ENCODE assay signal across 1 cellular context in the genomic region with DNA sequence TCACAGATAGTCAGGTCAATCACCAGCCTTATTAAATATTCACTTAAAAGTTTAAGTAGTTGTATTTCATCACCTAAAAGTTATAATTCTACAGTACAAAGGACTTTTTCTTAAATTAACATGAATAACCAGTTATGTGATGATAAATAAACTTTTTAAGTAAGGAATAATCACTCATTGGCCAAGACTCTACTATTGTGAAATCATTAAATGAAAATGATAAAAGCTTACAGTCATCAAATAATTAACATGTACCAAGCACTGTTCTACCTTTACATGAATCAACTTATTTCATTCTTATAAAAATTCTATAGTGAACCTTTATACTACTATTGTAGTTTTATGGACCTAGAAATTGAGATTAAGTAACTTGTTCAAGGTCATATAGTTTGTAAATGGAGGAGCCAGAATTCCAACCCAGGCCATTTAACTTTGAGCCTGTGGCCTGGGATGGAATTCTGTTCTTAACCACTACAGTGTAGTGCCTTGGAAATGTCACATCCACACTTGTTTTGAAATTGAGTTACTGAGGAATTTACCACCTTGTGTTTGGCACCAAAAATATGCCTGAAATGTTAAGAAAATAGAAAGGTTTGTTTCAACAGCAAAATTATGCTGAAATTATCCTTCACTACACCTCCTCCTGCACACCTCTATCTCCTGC.
TF ChIP-seq lines count a peak whose summit lies in the region.

No MANE protein-coding gene starts in this region.

TF ChIP-seq in A549, 52 proteins besides CTCF, POLR2A, EP300 and RAD21 (continued from another document):
- TF ChIP-seq, protein P1, sequence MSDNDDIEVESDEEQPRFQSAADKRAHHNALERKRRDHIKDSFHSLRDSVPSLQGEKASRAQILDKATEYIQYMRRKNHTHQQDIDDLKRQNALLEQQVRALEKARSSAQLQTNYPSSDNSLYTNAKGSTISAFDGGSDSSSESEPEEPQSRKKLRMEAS (IDR thresholded peaks at IDR 0.05): no peak
- TF ChIP-seq TFCP2L1 (CRISPR knock-in tag; IDR thresholded peaks at IDR 0.05) (no peak), SMC3 (IDR thresholded peaks at IDR 0.05) (no peak), RARB (CRISPR knock-in tag; IDR thresholded peaks at IDR 0.05) (no peak), CHD4 (IDR thresholded peaks at IDR 0.05; ENCODE audit: borderline replicate concordance) (no peak), RCOR1 (IDR thresholded peaks at IDR 0.05; ENCODE audit: low read depth, low read length) (no peak), HOXA7 (CRISPR knock-in tag; IDR thresholded peaks at IDR 0.05) (no peak)
